1 cellular context compared by ENCODE assay signal in the genomic region with DNA sequence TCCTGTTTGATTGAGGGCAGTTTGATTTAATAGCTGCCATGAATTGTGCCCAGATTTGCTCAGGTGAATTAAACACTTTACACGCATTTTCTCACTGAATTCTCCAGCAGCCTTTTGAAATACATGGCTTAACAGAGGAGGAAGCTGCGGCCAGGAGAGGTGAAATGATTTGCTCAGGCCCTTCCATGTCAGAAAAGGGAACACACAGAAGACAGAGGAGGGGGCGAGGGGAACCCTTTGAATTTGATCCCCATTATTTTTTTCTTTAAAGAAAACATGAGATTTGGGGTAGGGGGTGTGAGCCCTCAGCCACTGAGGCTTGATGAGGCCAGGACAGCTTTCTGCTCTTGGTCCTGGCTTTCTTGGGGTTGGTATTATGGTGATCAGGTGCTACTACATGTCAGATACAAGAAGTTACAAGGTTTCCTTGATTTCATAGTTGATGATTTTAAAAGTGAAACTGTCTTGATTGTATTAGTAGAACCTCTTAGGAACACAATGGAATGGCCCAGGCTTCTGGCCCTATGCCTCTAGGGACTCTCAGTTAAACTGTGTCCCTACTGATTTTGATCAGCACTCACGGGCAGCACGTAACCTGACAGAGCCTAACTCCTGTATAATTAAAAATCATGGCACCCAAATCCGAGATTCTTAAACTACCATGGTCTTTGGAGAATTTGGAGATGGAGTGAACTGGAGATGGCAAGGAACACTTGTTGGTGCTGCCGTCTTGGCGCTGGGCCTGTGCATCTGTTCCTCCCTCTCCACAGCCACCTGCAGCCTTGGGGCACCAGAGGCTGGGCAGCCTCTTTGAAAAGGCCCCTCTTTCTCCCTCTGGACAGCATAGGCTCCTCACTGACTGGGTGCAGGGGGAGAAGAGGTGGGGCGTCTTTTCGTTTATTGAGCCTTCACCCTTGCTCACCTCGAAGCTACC.
TF ChIP-seq lines count a peak whose summit lies in the region.

No MANE protein-coding gene starts in this region.

TF ChIP-seq in IMR-90, 13 proteins besides CTCF, POLR2A, EP300 and RAD21 (continued from another document):
- no peak for TF ChIP-seq SMC3 (IDR thresholded peaks at IDR 0.05; ENCODE audit: low read depth, low read length)
TF ChIP-seq in IMR-90: peak in this region for 0.
